ENCODE assay signal across 12 cellular contexts in the genomic region with DNA sequence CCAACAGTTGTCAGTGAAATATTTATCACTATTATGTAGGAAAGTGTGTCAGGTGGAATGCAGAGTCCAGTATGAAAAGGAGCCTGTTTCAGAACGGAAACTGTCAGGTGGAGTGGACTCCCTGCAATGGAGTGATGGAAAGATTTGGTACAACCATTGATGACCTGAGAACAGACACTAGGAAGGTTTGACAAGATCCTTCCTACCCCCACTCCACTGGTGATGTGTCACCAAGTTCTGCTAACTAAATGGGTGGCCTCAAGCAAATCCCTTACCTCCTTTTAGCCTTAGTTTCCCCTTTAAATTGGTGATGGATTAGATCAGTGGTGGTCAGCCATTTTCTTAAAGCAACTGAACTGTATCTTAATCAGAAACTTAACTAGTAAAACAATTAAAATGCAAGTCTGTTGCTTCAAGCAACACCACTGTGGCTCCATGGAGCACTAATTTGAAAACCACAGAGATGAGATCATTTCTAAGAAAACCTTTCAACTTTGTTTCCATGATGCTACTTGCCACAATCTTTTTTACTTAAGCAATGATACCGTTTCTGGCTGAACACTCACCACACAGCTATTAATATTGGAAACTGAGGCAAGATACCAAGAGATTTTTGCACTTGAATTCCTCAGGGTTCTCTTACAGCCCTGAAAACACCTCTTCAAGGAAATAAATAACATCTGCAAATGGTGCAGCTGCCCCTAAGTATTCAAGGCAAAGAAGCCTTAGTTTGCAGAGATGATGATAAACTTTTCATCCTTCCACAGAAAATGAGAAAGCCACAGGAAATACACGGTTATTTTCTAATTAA.
A peak's percentile ranks its signal among the peaks of the same experiment; 100 is the strongest.
DNase-seq lines count a peak whose midpoint lies in the region; ATAC-seq and TF ChIP-seq lines count a peak whose summit lies in the region.
"Had no signal": no experiment of that assay in that cellular context is flagged by ENCODE, and none has a peak within 500 bp of the region (broad histone marks: within the 10 kb centered on the region; RNA-seq: fewer than 3 reads in every experiment).

No MANE protein-coding gene starts in this region.

- intact Hi-C loops in activated CD4-positive, alpha-beta T cell treated with anti-CD3 and anti-CD28 coated beads for 36 hours (cut with DNase I, micrococcal nuclease): loop anchor here (1.0 to 5.0 kb wide), 8 partner anchors 32 to 699 kb away; a partner anchor contains a TSS
- intact Hi-C loops in PC-9 (cut with micrococcal nuclease; ENCODE audit: unreplicated experiment) (no loop called here), adrenal gland (cut with DNase I) (no loop called here)

- H3K27ac ChIP-seq in KMS-11: peak overlapping the region; percentile 86
- H3K27ac ChIP-seq in PC-9: no peak overlapping the region
- H3K27ac ChIP-seq in adrenal gland: no peak overlapping the region

- H3K36me3 ChIP-seq in KMS-11 (ENCODE audit: insufficient read depth) (no peaks in the 10 kb centered on the region), PC-9 (ENCODE audit: low read depth) (0 out of 2 replicates have a peak, but pooled peaks cover 5% of the 10 kb centered on the region), adrenal gland (replicated peaks in 1 of 2) (no peaks in the 10 kb centered on the region)

- BruUV-seq in PC-9 (replicated peaks; lab: Mats Ljungman, UMichigan): no TSS peak

- no peak for TF ChIP-seq CTCF in KMS-11 (conservative IDR thresholded peaks at IDR 0.05; ENCODE audit: low read depth, low read length)
- TF ChIP-seq CTCF in PC-9 (conservative IDR thresholded peaks at IDR 0.05): no peak
- no peak for TF ChIP-seq CTCF in adrenal gland (IDR thresholded peaks at IDR 0.05)

- H3K4me1 Mint-ChIP-seq in activated CD4-positive, alpha-beta T cell treated with anti-CD3 and anti-CD28 coated beads for 36 hours: peaks cover 67% of the 10 kb centered on the region
- H3K4me1 Mint-ChIP-seq in activated naive CD4-positive, alpha-beta T cell treated with anti-CD3 and anti-CD28 coated beads, Interleukin-2, amount 50 U/mL, for 24 hours: peaks cover 55% of the 10 kb centered on the region
- H3K4me1 Mint-ChIP-seq in stimulated activated effector memory CD8-positive, alpha-beta T cell treated with anti-CD3 and anti-CD28 coated beads, Interleukin-12 subunit alpha, Interleukin-12 subunit beta, amount 100 ng/mL, for 72 hours: peaks cover 59% of the 10 kb centered on the region
- H3K4me1 Mint-ChIP-seq: endodermal cell had no signal

- no peak overlapping the region for H3K4me3 ChIP-seq in KMS-11 (IDR thresholded peaks at IDR 0.05; ENCODE audit: insufficient read depth, low read depth, low read length)
- H3K4me3 ChIP-seq in PC-9: no peak overlapping the region
- no peak overlapping the region for H3K4me3 ChIP-seq in adrenal gland

- H3K27me3 Mint-ChIP-seq in activated CD4-positive, alpha-beta T cell treated with anti-CD3 and anti-CD28 coated beads for 36 hours: peaks cover 6% of the 10 kb centered on the region
- no peaks in the 10 kb centered on the region for H3K27me3 Mint-ChIP-seq in activated naive CD4-positive, alpha-beta T cell treated with anti-CD3 and anti-CD28 coated beads, Interleukin-2, amount 50 U/mL, for 24 hours

- H4K20me1 ChIP-seq in KMS-11 (ENCODE audit: insufficient read depth) (no peaks in the 10 kb centered on the region), PC-9 (ENCODE audit: insufficient read depth) (no peaks in the 10 kb centered on the region)

- H3K9me3 ChIP-seq in PC-9 (ENCODE audit: insufficient read depth, low read depth): no peaks in the 10 kb centered on the region
- no peaks in the 10 kb centered on the region for H3K9me3 ChIP-seq in adrenal gland (replicated peaks in 1 of 3)

- TF ChIP-seq POLR2A in adrenal gland (IDR thresholded peaks at IDR 0.05): no peak

- H3K9ac ChIP-seq in KMS-11: peak overlapping the region; percentile 22

- POLR2A ChIA-PET in activated CD4-positive, alpha-beta T cell treated with anti-CD3 and anti-CD28 coated beads for 36 hours (lab: Charles Lee): no interaction called here
- POLR2A ChIA-PET in PC-9 (lab: Charles Lee; ENCODE audit: unreplicated experiment): no interaction called here

- H3F3A ChIP-seq in PC-9 (ENCODE audit: insufficient read depth, low read depth): no peaks in the 10 kb centered on the region

- H2AFZ ChIP-seq in KMS-11 (ENCODE audit: low read depth) (peak overlapping the region; percentile 38), PC-9 (no peak overlapping the region)

- peak; percentile 77 for ATAC-seq in activated CD4-positive, alpha-beta T cell treated with anti-CD3 and anti-CD28 coated beads for 36 hours
- peak; percentile 89 for ATAC-seq in stimulated activated effector memory CD8-positive, alpha-beta T cell treated with anti-CD3 and anti-CD28 coated beads, Interleukin-12 subunit alpha, Interleukin-12 subunit beta, amount 100 ng/mL, for 72 hours

- H3K9me3 Mint-ChIP-seq in activated CD4-positive, alpha-beta T cell treated with anti-CD3 and anti-CD28 coated beads for 36 hours (ENCODE audit: low read depth): no peaks in the 10 kb centered on the region
- no peaks in the 10 kb centered on the region for H3K9me3 Mint-ChIP-seq in activated naive CD4-positive, alpha-beta T cell treated with anti-CD3 and anti-CD28 coated beads, Interleukin-2, amount 50 U/mL, for 24 hours
- H3K9me3 Mint-ChIP-seq in stimulated activated effector memory CD8-positive, alpha-beta T cell treated with anti-CD3 and anti-CD28 coated beads, Interleukin-12 subunit alpha, Interleukin-12 subunit beta, amount 100 ng/mL, for 72 hours: no peaks in the 10 kb centered on the region
- H3K9me3 Mint-ChIP-seq: endodermal cell had no signal

- H3K4me2 ChIP-seq in KMS-11 (peak overlapping the region; percentile 81), PC-9 (no peak overlapping the region)

- peak overlapping the region; percentile 39 for H3K4me3 Mint-ChIP-seq in activated CD4-positive, alpha-beta T cell treated with anti-CD3 and anti-CD28 coated beads for 36 hours
- peak overlapping the region; percentile 74 for H3K4me3 Mint-ChIP-seq in activated naive CD4-positive, alpha-beta T cell treated with anti-CD3 and anti-CD28 coated beads, Interleukin-2, amount 50 U/mL, for 24 hours
- H3K4me3 Mint-ChIP-seq in stimulated activated effector memory CD8-positive, alpha-beta T cell treated with anti-CD3 and anti-CD28 coated beads, Interleukin-12 subunit alpha, Interleukin-12 subunit beta, amount 100 ng/mL, for 72 hours: peak overlapping the region; percentile 49
- H3K4me3 Mint-ChIP-seq: endodermal cell had no signal

- 83 to 94% (median 92%) methylated on average over 3 of the region's 3 CpGs for WGBS in adrenal gland, 4 donors

- CTCF ChIA-PET in activated CD4-positive, alpha-beta T cell treated with anti-CD3 and anti-CD28 coated beads for 36 hours (lab: Charles Lee): interaction anchor here (0.6 kb wide), 1 partner anchor 465 kb away, joined by 3 read pairs; no protein-coding TSS in a partner anchor
- CTCF ChIA-PET in PC-9 (lab: Charles Lee): no interaction called here

- H3K4me1 ChIP-seq in KMS-11 (ENCODE audit: low read depth, poor library complexity, severe bottlenecking) (peaks cover 44% of the 10 kb centered on the region), PC-9 (replicated peaks; ENCODE audit: insufficient read depth) (no peaks in the 10 kb centered on the region), adrenal gland (replicated peaks in 1 of 2) (peaks cover 0 to under 1% of the 10 kb centered on the region in 2 donors)

- H3K79me2 ChIP-seq in KMS-11 (ENCODE audit: insufficient read depth, low read depth) (no peaks in the 10 kb centered on the region), PC-9 (ENCODE audit: low read depth) (no peaks in the 10 kb centered on the region)

- peaks cover 14% of the 10 kb centered on the region for H3K36me3 Mint-ChIP-seq in activated CD4-positive, alpha-beta T cell treated with anti-CD3 and anti-CD28 coated beads for 36 hours (ENCODE audit: low read depth)
- peaks cover 4% of the 10 kb centered on the region for H3K36me3 Mint-ChIP-seq in activated naive CD4-positive, alpha-beta T cell treated with anti-CD3 and anti-CD28 coated beads, Interleukin-2, amount 50 U/mL, for 24 hours
- H3K36me3 Mint-ChIP-seq in stimulated activated effector memory CD8-positive, alpha-beta T cell treated with anti-CD3 and anti-CD28 coated beads, Interleukin-12 subunit alpha, Interleukin-12 subunit beta, amount 100 ng/mL, for 72 hours: peaks cover 23% of the 10 kb centered on the region

- no peaks in the 10 kb centered on the region for H3K27me3 ChIP-seq in KMS-11 (ENCODE audit: insufficient read depth, low read depth)
- H3K27me3 ChIP-seq in PC-9 (ENCODE audit: insufficient read depth, low read depth): no peaks in the 10 kb centered on the region
- no peaks in the 10 kb centered on the region for H3K27me3 ChIP-seq in adrenal gland

- peak; percentile 67 for DNase-seq in activated CD4-positive, alpha-beta T cell treated with anti-CD3 and anti-CD28 coated beads for 36 hours
- no peak for DNase-seq in activated CD4-positive, alpha-beta T cell treated with anti-CD3 and anti-CD28 coated beads for 1 hour
- peak; percentile 30 to 77 for DNase-seq in stimulated activated effector memory CD8-positive, alpha-beta T cell treated with anti-CD3 and anti-CD28 coated beads, Interleukin-12 subunit alpha, Interleukin-12 subunit beta, amount 100 ng/mL, for 72 hours (ENCODE audit: low spot score in 2 of 2)
- no peak for DNase-seq in PC-9
- DNase-seq in adrenal gland: no peak
- no peak for DNase-seq in midbrain (lab: John Stamatoyannopoulos, UW)
- DNase-seq: 8988T, endodermal cell, islet precursor cell had no signal

- H3K27ac Mint-ChIP-seq in activated CD4-positive, alpha-beta T cell treated with anti-CD3 and anti-CD28 coated beads for 36 hours: peak overlapping the region; percentile 99
- peak overlapping the region; percentile 99 for H3K27ac Mint-ChIP-seq in activated naive CD4-positive, alpha-beta T cell treated with anti-CD3 and anti-CD28 coated beads, Interleukin-2, amount 50 U/mL, for 24 hours
- H3K27ac Mint-ChIP-seq in stimulated activated effector memory CD8-positive, alpha-beta T cell treated with anti-CD3 and anti-CD28 coated beads, Interleukin-12 subunit alpha, Interleukin-12 subunit beta, amount 100 ng/mL, for 72 hours: peak overlapping the region; percentile 99
- H3K27ac Mint-ChIP-seq: endodermal cell, progenitor cell of endocrine pancreas had no signal

- H3K9me2 ChIP-seq in PC-9 (ENCODE audit: insufficient read depth): no peaks in the 10 kb centered on the region

Comparison
In these comparisons a context has a peak if more than half of its experiments do, and no peak if none do; other contexts are left out.
1. DNase-seq: peak in activated CD4-positive, alpha-beta T cell treated with anti-CD3 and anti-CD28 coated beads for 36 hours (single experiment) and stimulated activated effector memory CD8-positive, alpha-beta T cell treated with anti-CD3 and anti-CD28 coated beads, Interleukin-12 subunit alpha, Interleukin-12 subunit beta, amount 100 ng/mL, for 72 hours (2 of 2); none in activated CD4-positive, alpha-beta T cell treated with anti-CD3 and anti-CD28 coated beads for 1 hour (single experiment), PC-9 (0 of 2), adrenal gland (0 of 7) and midbrain (single experiment).
2. intact Hi-C loops: an anchor here in activated CD4-positive, alpha-beta T cell treated with anti-CD3 and anti-CD28 coated beads for 36 hours (1.0 to 5.0 kb wide); none called in PC-9 and adrenal gland.
3. Peak in every context shown above with its lines, with median percentiles within 50 percentile points of each other: H3K27ac Mint-ChIP-seq and H3K4me3 Mint-ChIP-seq.